Comparison of ENCODE assay signal across 25 cellular contexts in the genomic region with DNA sequence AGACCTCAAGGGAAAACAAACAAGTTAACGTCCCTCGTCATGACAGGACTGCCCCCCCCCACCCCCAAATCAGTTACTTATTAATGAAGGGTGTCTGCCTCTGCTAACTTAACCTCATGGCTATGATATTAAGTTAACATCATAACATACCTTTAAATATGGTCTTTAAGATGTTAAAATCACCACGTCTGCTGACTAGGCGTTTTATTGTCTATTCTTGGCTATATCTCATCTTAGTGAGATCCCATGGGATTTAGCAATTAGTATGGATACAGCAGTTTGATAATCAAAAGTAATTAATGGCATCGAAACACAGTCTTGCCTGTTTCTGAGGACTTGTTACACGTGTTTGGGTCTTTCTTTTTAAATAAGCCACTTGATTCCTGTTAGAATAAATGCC.
A peak's percentile ranks its signal among the peaks of the same experiment; 100 is the strongest.
DNase-seq lines count a peak whose midpoint lies in the region; ATAC-seq, FAIRE-seq and TF ChIP-seq lines count a peak whose summit lies in the region.
"Had no signal": no experiment of that assay in that cellular context is flagged by ENCODE, and none has a peak within 500 bp of the region (broad histone marks: within the 10 kb centered on the region; RNA-seq: fewer than 3 reads in every experiment).

No MANE protein-coding gene starts in this region.

- no peak overlapping the region for H2AK5ac ChIP-seq in H1 (ENCODE audit: low read depth, low read length)

- no TSS peak for BruUV-seq in HepG2 (replicated peaks; lab: Mats Ljungman, UMichigan)

- H4K91ac ChIP-seq in H1 (replicated peaks; ENCODE audit: insufficient read length, low read length), result no peak overlapping the region

- no peak overlapping the region for H3K4me2 ChIP-seq in HepG2 (ENCODE audit: low read depth, low read length)
- no peak overlapping the region for H3K4me2 ChIP-seq in H1 (ENCODE audit: insufficient read depth in 1 of 2, low read depth in 2 of 2, low read length in 2 of 2)
- H3K4me2 ChIP-seq: BLaER1 had no signal

- no peak overlapping the region for H3K4ac ChIP-seq in H1 (replicated peaks; ENCODE audit: insufficient read length, low read depth, low read length)

- H2BK120ac ChIP-seq in H1 (replicated peaks; ENCODE audit: low read depth, low read length), result no peak overlapping the region

- H3K18ac ChIP-seq in H1 (ENCODE audit: extremely low read depth, low read length), result no peak overlapping the region

- POLR2A ChIA-PET in HepG2 (lab: Yijun Ruan, JAX) (no interaction called here), H1 (lab: Charles Lee; ENCODE audit: partially characterized antibody) (no interaction called here)

- no peaks in the 10 kb centered on the region for H3K9me3 ChIP-seq in HepG2 (ENCODE audit: low read length)
- no peaks in the 10 kb centered on the region for H3K9me3 ChIP-seq in right lobe of liver
- H3K9me3 ChIP-seq in SK-N-MC (ENCODE audit: low read depth, low read length), result no peaks in the 10 kb centered on the region
- H3K9me3 ChIP-seq in H1 (ENCODE audit: insufficient read depth in 2 of 2, low read depth in 1 of 2, low read length in 1 of 2), result peaks cover 3% of the 10 kb centered on the region in 2 experiments; a peak in 2 of 4 replicates
- H3K9me3 ChIP-seq: BE2C, BLaER1 had no signal

- no peaks in the 10 kb centered on the region for H3K79me2 ChIP-seq in HepG2 (ENCODE audit: insufficient read depth, low read length)
- H3K79me2 ChIP-seq in H1 (ENCODE audit: control insufficient read depth in 1 of 2, insufficient read depth in 2 of 2, low read length in 2 of 2), result no peaks in the 10 kb centered on the region

- H3K27ac ChIP-seq in HepG2 (ENCODE audit: extremely low read length, insufficient read depth, low read length) (no peak overlapping the region), right lobe of liver (no peak overlapping the region), SK-N-MC (peak overlapping the region; percentile 92), H1 (ENCODE audit: low read depth, low read length) (no peak overlapping the region)
- H3K27ac ChIP-seq: 22Rv1, BLaER1 had no signal

- no peak overlapping the region for H3K23ac ChIP-seq in H1 (ENCODE audit: insufficient read length)

- no peak for DNase-seq in HepG2 (ENCODE audit: low spot score)
- DNase-seq in right lobe of liver, result no peak
- DNase-seq in SK-N-MC (ENCODE audit: low read depth, low spot score), result no peak
- no peak for DNase-seq in H1 (ENCODE audit: low read depth in 1 of 2, low spot score in 2 of 2)
- no peak for DNase-seq in NCI-H774 (lab: John Stamatoyannopoulos, UW)
- DNase-seq: ACHN; BE2C; C1 segment of cervical spinal cord; CD4-positive, alpha-beta memory T cell; CD4-positive, CD25-positive, alpha-beta regulatory T cell; CD8-positive, alpha-beta memory T cell; COR-L47; DMS 273 treated with DMSO at 0.1 percent for 48 hours; DMS153; DMS53; DMS79; DND-41; EL; GDM1 had no signal

- H2BK20ac ChIP-seq in H1 (ENCODE audit: low read length), result no peak overlapping the region

- H3K9ac ChIP-seq in HepG2 (ENCODE audit: insufficient read depth, low read depth, low read length) (no peak overlapping the region), SK-N-MC (ENCODE audit: insufficient read length) (peak overlapping the region; percentile 49), H1 (replicated peaks in 1 of 4; ENCODE audit: extremely low read depth in 1 of 4, low read depth in 3 of 4, low read length in 3 of 4) (no peak overlapping the region)
- H3K9ac ChIP-seq: BLaER1 had no signal

- H4K8ac ChIP-seq in H1 (ENCODE audit: extremely low read depth, insufficient read depth, low read length), result no peak overlapping the region

- no peaks in the 10 kb centered on the region for H3K23me2 ChIP-seq in H1 (ENCODE audit: low read depth, low read length)

- H3K14ac ChIP-seq in H1 (ENCODE audit: insufficient read length), result no peak overlapping the region

- no peak overlapping the region for H2AFZ ChIP-seq in HepG2 (ENCODE audit: low read length)
- no peak overlapping the region for H2AFZ ChIP-seq in H1 (ENCODE audit: low read length)

- no peak overlapping the region for H2BK12ac ChIP-seq in H1 (ENCODE audit: low read depth, low read length)

- no peaks in the 10 kb centered on the region for H3K36me3 ChIP-seq in HepG2 (replicated peaks in 1 of 2; ENCODE audit: control insufficient read depth in 1 of 2, insufficient read depth in 2 of 2, low read length in 2 of 2)
- no peaks in the 10 kb centered on the region for H3K36me3 ChIP-seq in right lobe of liver
- no peaks in the 10 kb centered on the region for H3K36me3 ChIP-seq in SK-N-MC (ENCODE audit: insufficient read depth, low read length)
- H3K36me3 ChIP-seq in H1 (ENCODE audit: control insufficient read depth in 2 of 4, insufficient read depth in 4 of 4, low read length in 3 of 4), result no peaks in the 10 kb centered on the region
- H3K36me3 ChIP-seq: BE2C, BLaER1 had no signal

- ATAC-seq in HepG2, result no peak
- ATAC-seq in right lobe of liver, result no peak
- ATAC-seq in GM21423 (IDR thresholded peaks at IDR 0.05; ENCODE audit: unreplicated experiment), result no peak
- ATAC-seq: GM12878 had no signal

- TF ChIP-seq CTCF in HepG2 (CRISPR knock-in tag; IDR thresholded peaks at IDR 0.05), result no peak
- TF ChIP-seq CTCF in right lobe of liver (IDR thresholded peaks at IDR 0.05), result no peak
- no peak for TF ChIP-seq CTCF in H1 (IDR thresholded peaks at IDR 0.05; ENCODE audit: control extremely low read depth in 1 of 3, insufficient read depth in 1 of 3, low read depth in 1 of 3, low read length in 3 of 3)

- in situ Hi-C loops in HepG2 (cut with HindIII; ENCODE audit: extremely low pct_ligation_motif_present, low pct_unique_long_range_greater_than_20kb), result loop anchor here (25.0 kb wide), 1 partner anchor 454 kb away; no protein-coding TSS in a partner anchor

- H2BK15ac ChIP-seq in H1 (ENCODE audit: low read length), result no peak overlapping the region

- H3K4me1 ChIP-seq in HepG2 (ENCODE audit: insufficient read depth, low read length) (no peaks in the 10 kb centered on the region), right lobe of liver (no peaks in the 10 kb centered on the region), H1 (replicated peaks in 1 of 4; ENCODE audit: control insufficient read depth in 3 of 4, insufficient read depth in 4 of 4, low read length in 3 of 4) (no peaks in the 10 kb centered on the region)
- H3K4me1 ChIP-seq: BE2C, BLaER1 had no signal

- no peaks in the 10 kb centered on the region for H3K79me1 ChIP-seq in H1 (ENCODE audit: low read depth, low read length)

- TF ChIP-seq RAD21 in HepG2 (CRISPR knock-in tag; IDR thresholded peaks at IDR 0.05) (no peak), H1 (IDR thresholded peaks at IDR 0.05 in 1 of 2, conservative IDR thresholded peaks at IDR 0.05 in 1 of 2; ENCODE audit: low read depth in 2 of 2, low read length in 2 of 2) (no peak)

- TF ChIP-seq POLR2A in HepG2 (IDR thresholded peaks at IDR 0.05; ENCODE audit: insufficient read depth in 1 of 2, low read depth in 2 of 2, low read length in 2 of 2), result no peak
- TF ChIP-seq POLR2A in right lobe of liver (IDR thresholded peaks at IDR 0.05), result no peak
- no peak for TF ChIP-seq POLR2A in H1 (IDR thresholded peaks at IDR 0.05; ENCODE audit: control extremely low read depth in 1 of 2, low read depth in 2 of 2, low read length in 2 of 2)

- H3K4me3 ChIP-seq in HepG2 (replicated peaks in 1 of 3; ENCODE audit: insufficient read depth in 1 of 3, low read depth in 2 of 3, low read length in 3 of 3), result no peak overlapping the region
- H3K4me3 ChIP-seq in right lobe of liver, result no peak overlapping the region
- H3K4me3 ChIP-seq in SK-N-MC, result peak overlapping the region; percentile 64
- no peak overlapping the region for H3K4me3 ChIP-seq in H1 (ENCODE audit: extremely low read depth in 1 of 4, insufficient read depth in 2 of 4, low read depth in 3 of 4, low read length in 4 of 4)
- H3K4me3 ChIP-seq: BLaER1, GM12878 had no signal

- CTCF ChIA-PET in HepG2 (lab: Yijun Ruan, JAX; ENCODE audit: low intra/inter-chr PET ratio, low total read pairs), result no interaction called here
- CTCF ChIA-PET in H1 (lab: Charles Lee; ENCODE audit: partially characterized antibody), result no interaction called here

- 17% methylated on average over 6 of the region's 6 CpGs for WGBS in HepG2 (ENCODE audit: low lambda C conversion rate)
- WGBS in right lobe of liver (ENCODE audit: insufficient coverage, low coverage, low lambda C conversion rate, missing lambda C conversion rate), result 47% methylated on average over 6 of the region's 6 CpGs
- WGBS in H1 (ENCODE audit: extremely low coverage in 1 of 2, insufficient coverage in 1 of 2, insufficient read length in 1 of 2, insufficient replicate concordance in 2 of 2, low coverage in 1 of 2, low lambda C conversion rate in 2 of 2, missing lambda C conversion rate in 1 of 2), 2 experiments, result 86% methylated on average over 6 of the region's 6 CpGs; no CpG with 5 or more reads in 1 of the 2 experiments

- H4K20me1 ChIP-seq in HepG2 (ENCODE audit: insufficient read depth, low read length) (no peaks in the 10 kb centered on the region), H1 (replicated peaks in 1 of 2; ENCODE audit: control insufficient read depth in 1 of 2, insufficient read depth in 2 of 2, low read length in 2 of 2) (no peaks in the 10 kb centered on the region)
- H4K20me1 ChIP-seq: BLaER1 had no signal

- H2BK5ac ChIP-seq in H1 (ENCODE audit: low read depth, low read length), result no peak overlapping the region

- H3K27me3 ChIP-seq in HepG2 (ENCODE audit: control insufficient read depth in 1 of 2, insufficient read depth in 2 of 2, low read length in 2 of 2), result peaks cover 0 to 4% of the 10 kb centered on the region in 2 experiments; a peak in 1 of 5 replicates
- H3K27me3 ChIP-seq in right lobe of liver, result no peaks in the 10 kb centered on the region
- no peaks in the 10 kb centered on the region for H3K27me3 ChIP-seq in H1 (replicated peaks in 1 of 4; ENCODE audit: control insufficient read depth in 3 of 4, extremely low read depth in 1 of 4, insufficient read depth in 3 of 4, low read length in 3 of 4)
- H3K27me3 ChIP-seq: BLaER1 had no signal

- no peak overlapping the region for H3K56ac ChIP-seq in H1 (replicated peaks; ENCODE audit: insufficient read length, low read depth, low read length)

- no peak overlapping the region for H4K5ac ChIP-seq in H1 (ENCODE audit: insufficient read length, low read depth, low read length)

- FAIRE-seq in HepG2 (lab: Jason Lieb, UNC) (no peak), H1 (lab: Jason Lieb, UNC) (no peak)
- FAIRE-seq: GM12878, GM12892, GM18507 had no signal

- TF ChIP-seq EP300 in HepG2 (IDR thresholded peaks at IDR 0.05; ENCODE audit: low read depth in 2 of 2, low read length in 2 of 2) (no peak), HepG2 (CRISPR knock-in tag; IDR thresholded peaks at IDR 0.05; ENCODE audit: borderline replicate concordance) (no peak), H1 (IDR thresholded peaks at IDR 0.05; ENCODE audit: borderline replicate concordance in 1 of 2, low read depth in 2 of 2, low read length in 2 of 2) (no peak)

- intact Hi-C loops in HepG2 (cut with micrococcal nuclease; ENCODE audit: unreplicated experiment) (no loop called here), right lobe of liver (cut with DNase I) (no loop called here)

TF ChIP-seq in HepG2, 621 proteins besides CTCF, POLR2A, EP300 and RAD21 (continues in another document):
- TF ChIP-seq MAFF (IDR thresholded peaks at IDR 0.05; ENCODE audit: low read depth, low read length), result peak; percentile 85

TF ChIP-seq in H1, 55 proteins besides CTCF, POLR2A, EP300 and RAD21:
- TF ChIP-seq MAFK (IDR thresholded peaks at IDR 0.05; ENCODE audit: low read depth, low read length), result peak; percentile 58
- TF ChIP-seq KDM4A (IDR thresholded peaks at IDR 0.05; ENCODE audit: low read depth, low read length, severe bottlenecking), result no peak
